1 cellular context compared by ENCODE assay signal in genomic region chr13:33542309-33543088, GRCh38.
TF ChIP-seq lines count a peak whose summit lies in the region.

No MANE protein-coding gene starts in this region.

TF ChIP-seq in HepG2, 621 proteins besides CTCF, POLR2A, EP300 and RAD21 (continued from another document and continues in another):
- TF ChIP-seq ZNF512B (CRISPR knock-in tag; IDR thresholded peaks at IDR 0.05; ENCODE audit: borderline replicate concordance) (peak; percentile 87; the same call in 1 of the 2 replicates), IRF2 (CRISPR knock-in tag; IDR thresholded peaks at IDR 0.05) (peak; percentile 93), GLI4 (CRISPR knock-in tag; IDR thresholded peaks at IDR 0.05; ENCODE audit: borderline replicate concordance) (peak; percentile 74; the same call in 1 of the 2 replicates), RFXANK (CRISPR knock-in tag; IDR thresholded peaks at IDR 0.05) (peak; percentile 88), NAIF1 (CRISPR knock-in tag; IDR thresholded peaks at IDR 0.05; ENCODE audit: borderline replicate concordance) (peak; percentile 92), RARA (CRISPR knock-in tag; IDR thresholded peaks at IDR 0.05) (peak; percentile 66), HHEX (CRISPR knock-in tag; IDR thresholded peaks at IDR 0.05) (no peak), ZNF281 (CRISPR knock-in tag; IDR thresholded peaks at IDR 0.05; ENCODE audit: borderline replicate concordance) (peak; percentile 54; the same call in 1 of the 2 replicates), RBM22 (optimal IDR thresholded peaks at IDR 0.05; ENCODE audit: low read length) (peak; percentile 93), ZNF552 (CRISPR knock-in tag; IDR thresholded peaks at IDR 0.05; ENCODE audit: borderline replicate concordance) (peak; percentile 99), ZNF543 (CRISPR knock-in tag; IDR thresholded peaks at IDR 0.05) (peak; percentile 93), KDM2A (CRISPR knock-in tag; IDR thresholded peaks at IDR 0.05; ENCODE audit: borderline replicate concordance, low read depth) (peak; percentile 98), ATAD3A (CRISPR knock-in tag; IDR thresholded peaks at IDR 0.05) (peak; percentile 84; the same call in 1 of the 2 replicates), ZBTB38 (CRISPR knock-in tag; IDR thresholded peaks at IDR 0.05) (peak; percentile 93; the same call in 1 of the 2 replicates), HDAC2 (CRISPR knock-in tag; IDR thresholded peaks at IDR 0.05) (peak; percentile 90), PHB2 (IDR thresholded peaks at IDR 0.05; ENCODE audit: partially characterized antibody) (no peak), E2F5 (CRISPR knock-in tag; conservative IDR thresholded peaks at IDR 0.05) (peak; percentile 96), SNRNP70 (IDR thresholded peaks at IDR 0.05; ENCODE audit: low read depth, low read length) (no peak), PTBP1 (IDR thresholded peaks at IDR 0.05; ENCODE audit: low read depth, low read length, poor library complexity, severe bottlenecking) (no peak), ZFP1 (CRISPR knock-in tag; IDR thresholded peaks at IDR 0.05) (no peak), MYPOP (CRISPR knock-in tag; IDR thresholded peaks at IDR 0.05) (peak; percentile 97), ZNF839 (CRISPR knock-in tag; IDR thresholded peaks at IDR 0.05; ENCODE audit: borderline replicate concordance) (peak; percentile 81; the same call in 1 of the 2 replicates), ZNF850 (CRISPR knock-in tag; conservative IDR thresholded peaks at IDR 0.05) (no peak), REL (CRISPR knock-in tag; conservative IDR thresholded peaks at IDR 0.05) (peak; percentile 97; the same call in 1 of the 2 replicates), ZFP36L2 (CRISPR knock-in tag; IDR thresholded peaks at IDR 0.05) (no peak; the same call in 1 of the 2 replicates), ZBTB43 (CRISPR knock-in tag; conservative IDR thresholded peaks at IDR 0.05) (peak; percentile 71), SMYD3 (CRISPR knock-in tag; IDR thresholded peaks at IDR 0.05) (peak; percentile 77; the same call in 1 of the 2 replicates), ZNF430 (CRISPR knock-in tag; IDR thresholded peaks at IDR 0.05) (peak; percentile 99), ZNF383 (CRISPR knock-in tag; IDR thresholded peaks at IDR 0.05; ENCODE audit: borderline replicate concordance) (no peak), ZNF530 (CRISPR knock-in tag; IDR thresholded peaks at IDR 0.05; ENCODE audit: low read depth) (no peak), SRSF9 (IDR thresholded peaks at IDR 0.05; ENCODE audit: borderline replicate concordance, insufficient read depth, low read depth, low read length, poor library complexity, severe bottlenecking) (no peak), ZNF660 (CRISPR knock-in tag; IDR thresholded peaks at IDR 0.05; ENCODE audit: borderline replicate concordance, low read depth) (no peak), PAF1 (CRISPR knock-in tag; IDR thresholded peaks at IDR 0.05) (no peak), HNF4A (CRISPR knock-in tag; IDR thresholded peaks at IDR 0.05) (peak; percentile 36; the same call in 1 of the 2 replicates), ONECUT2 (CRISPR knock-in tag; IDR thresholded peaks at IDR 0.05) (peak; percentile 73), ZSCAN12 (CRISPR knock-in tag; IDR thresholded peaks at IDR 0.05) (peak; percentile 88), U2AF1 (optimal IDR thresholded peaks at IDR 0.05; ENCODE audit: low read depth, low read length) (no peak), MNT (IDR thresholded peaks at IDR 0.05) (peak; percentile 58), CEBPG (CRISPR knock-in tag; IDR thresholded peaks at IDR 0.05) (peak; percentile 34; the same call in 1 of the 2 replicates), RBAK (CRISPR knock-in tag; IDR thresholded peaks at IDR 0.05) (no peak; the same call in 1 of the 2 replicates), ZNF841 (CRISPR knock-in tag; IDR thresholded peaks at IDR 0.05; ENCODE audit: borderline replicate concordance) (no peak), RERE (CRISPR knock-in tag; IDR thresholded peaks at IDR 0.05; ENCODE audit: low read depth) (peak; percentile 57; the same call in 1 of the 2 replicates), ZNF780A (CRISPR knock-in tag; IDR thresholded peaks at IDR 0.05) (no peak), NFKB2 (CRISPR knock-in tag; IDR thresholded peaks at IDR 0.05; ENCODE audit: borderline replicate concordance) (peak; percentile 100), HOXA7 (CRISPR knock-in tag; IDR thresholded peaks at IDR 0.05) (no peak), ZNF337 (CRISPR knock-in tag; IDR thresholded peaks at IDR 0.05; ENCODE audit: borderline replicate concordance, low read depth) (peak; percentile 92; the same call in 1 of the 2 replicates), TOPORS (CRISPR knock-in tag; IDR thresholded peaks at IDR 0.05) (peak; percentile 98), ZNF652 (CRISPR knock-in tag; IDR thresholded peaks at IDR 0.05; ENCODE audit: borderline replicate concordance, low read depth) (0 out of 2 replicates have a peak, but pooled peaks have one; percentile 35), FOSL2 (CRISPR knock-in tag; IDR thresholded peaks at IDR 0.05) (peak; percentile 62), MBNL3 (CRISPR knock-in tag; conservative IDR thresholded peaks at IDR 0.05) (0 out of 2 replicates have a peak, but pooled peaks have one; percentile 86), GATAD1 (CRISPR knock-in tag; IDR thresholded peaks at IDR 0.05) (peak; percentile 87), ZNF317 (CRISPR knock-in tag; IDR thresholded peaks at IDR 0.05) (peak; percentile 87), JUND (CRISPR knock-in tag; IDR thresholded peaks at IDR 0.05) (0 out of 2 replicates have a peak, but pooled peaks have one; percentile 26), HMG20B (CRISPR knock-in tag; conservative IDR thresholded peaks at IDR 0.05) (peak; percentile 61), AKAP8 (CRISPR knock-in tag; IDR thresholded peaks at IDR 0.05) (peak; percentile 69; the same call in 1 of the 2 replicates)
